In the genomic region with DNA sequence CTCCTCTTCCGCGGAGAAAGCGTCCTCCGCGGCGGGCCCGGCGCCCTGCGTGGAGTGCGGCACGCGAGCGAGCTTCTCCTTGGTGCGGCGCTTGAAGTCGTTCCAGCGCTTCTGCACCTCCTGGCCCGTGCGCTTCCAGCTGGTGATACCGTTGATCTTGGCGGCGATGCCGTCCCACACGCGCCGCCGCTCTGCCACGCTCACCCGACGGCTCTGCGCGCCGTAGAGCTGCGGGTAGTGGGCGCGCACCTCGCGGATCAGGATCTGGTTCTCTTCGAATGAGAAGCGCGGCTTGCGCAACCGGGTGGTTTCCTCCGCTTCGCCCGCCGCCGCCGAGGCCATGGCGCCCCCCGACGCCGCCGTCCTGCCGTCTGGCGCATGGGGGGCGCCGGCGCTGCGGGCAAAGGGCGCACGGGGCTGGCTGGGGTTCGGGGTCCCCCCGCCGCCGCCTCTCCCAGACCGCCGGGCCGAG, we compare ENCODE assay signal across 1 cellular context.
TF ChIP-seq lines count a peak whose summit lies in the region.

No MANE protein-coding gene starts in this region.

TF ChIP-seq in HEK293, 187 proteins besides CTCF, POLR2A, EP300 and RAD21 (continued from another document):
- TF ChIP-seq ZNF629 (tag by site-specific recombination; IDR thresholded peaks at IDR 0.05) (no peak), KLF8 (tag by site-specific recombination; IDR thresholded peaks at IDR 0.05) (no peak), TRIM28 (IDR thresholded peaks at IDR 0.05; ENCODE audit: borderline replicate concordance, low read length) (no peak), GLIS1 (tag by site-specific recombination; IDR thresholded peaks at IDR 0.05) (no peak), ZNF521 (tag by site-specific recombination; IDR thresholded peaks at IDR 0.05) (no peak), ZNF335 (tag by site-specific recombination; conservative IDR thresholded peaks at IDR 0.05) (no peak), ZNF514 (tag by site-specific recombination; IDR thresholded peaks at IDR 0.05) (no peak), ZNF169 (tag by site-specific recombination; IDR thresholded peaks at IDR 0.05) (no peak), SP3 (tag by site-specific recombination; IDR thresholded peaks at IDR 0.05) (no peak), ZNF792 (tag by site-specific recombination; IDR thresholded peaks at IDR 0.05) (no peak), GFI1B (tag by site-specific recombination; IDR thresholded peaks at IDR 0.05) (no peak), EGR2 (tag by site-specific recombination; IDR thresholded peaks at IDR 0.05; ENCODE audit: low read depth) (no peak)
- TF ChIP-seq, protein P1, sequence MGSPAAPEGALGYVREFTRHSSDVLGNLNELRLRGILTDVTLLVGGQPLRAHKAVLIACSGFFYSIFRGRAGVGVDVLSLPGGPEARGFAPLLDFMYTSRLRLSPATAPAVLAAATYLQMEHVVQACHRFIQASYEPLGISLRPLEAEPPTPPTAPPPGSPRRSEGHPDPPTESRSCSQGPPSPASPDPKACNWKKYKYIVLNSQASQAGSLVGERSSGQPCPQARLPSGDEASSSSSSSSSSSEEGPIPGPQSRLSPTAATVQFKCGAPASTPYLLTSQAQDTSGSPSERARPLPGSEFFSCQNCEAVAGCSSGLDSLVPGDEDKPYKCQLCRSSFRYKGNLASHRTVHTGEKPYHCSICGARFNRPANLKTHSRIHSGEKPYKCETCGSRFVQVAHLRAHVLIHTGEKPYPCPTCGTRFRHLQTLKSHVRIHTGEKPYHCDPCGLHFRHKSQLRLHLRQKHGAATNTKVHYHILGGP (tag by site-specific recombination; IDR thresholded peaks at IDR 0.05), result no peak
TF ChIP-seq in HEK293: peak in this region for 0.
